1 cellular context compared by ENCODE assay signal in genomic region chr1:89918794-89919155, GRCh38.
TF ChIP-seq lines count a peak whose summit lies in the region.

No MANE protein-coding gene starts in this region.

TF ChIP-seq in IMR-90, 13 proteins besides CTCF, POLR2A, EP300 and RAD21:
- TF ChIP-seq MXI1 (IDR thresholded peaks at IDR 0.05; ENCODE audit: borderline replicate concordance, low read depth, low read length): no peak
- TF ChIP-seq MAZ (IDR thresholded peaks at IDR 0.05; ENCODE audit: borderline replicate concordance, low read depth, low read length): no peak
- TF ChIP-seq RCOR1 (IDR thresholded peaks at IDR 0.05; ENCODE audit: insufficient replicate concordance, low read length): no peak
- TF ChIP-seq RFX5 (IDR thresholded peaks at IDR 0.05; ENCODE audit: low read depth, low read length): no peak
- no peak for TF ChIP-seq ELK1 (IDR thresholded peaks at IDR 0.05; ENCODE audit: borderline replicate concordance, low read depth, low read length)
- TF ChIP-seq MAFK (IDR thresholded peaks at IDR 0.05; ENCODE audit: low read depth, low read length): no peak
- TF ChIP-seq SMC3 (IDR thresholded peaks at IDR 0.05; ENCODE audit: low read depth, low read length): no peak
